ENCODE assay signal across 11 cellular contexts in the genomic region with DNA sequence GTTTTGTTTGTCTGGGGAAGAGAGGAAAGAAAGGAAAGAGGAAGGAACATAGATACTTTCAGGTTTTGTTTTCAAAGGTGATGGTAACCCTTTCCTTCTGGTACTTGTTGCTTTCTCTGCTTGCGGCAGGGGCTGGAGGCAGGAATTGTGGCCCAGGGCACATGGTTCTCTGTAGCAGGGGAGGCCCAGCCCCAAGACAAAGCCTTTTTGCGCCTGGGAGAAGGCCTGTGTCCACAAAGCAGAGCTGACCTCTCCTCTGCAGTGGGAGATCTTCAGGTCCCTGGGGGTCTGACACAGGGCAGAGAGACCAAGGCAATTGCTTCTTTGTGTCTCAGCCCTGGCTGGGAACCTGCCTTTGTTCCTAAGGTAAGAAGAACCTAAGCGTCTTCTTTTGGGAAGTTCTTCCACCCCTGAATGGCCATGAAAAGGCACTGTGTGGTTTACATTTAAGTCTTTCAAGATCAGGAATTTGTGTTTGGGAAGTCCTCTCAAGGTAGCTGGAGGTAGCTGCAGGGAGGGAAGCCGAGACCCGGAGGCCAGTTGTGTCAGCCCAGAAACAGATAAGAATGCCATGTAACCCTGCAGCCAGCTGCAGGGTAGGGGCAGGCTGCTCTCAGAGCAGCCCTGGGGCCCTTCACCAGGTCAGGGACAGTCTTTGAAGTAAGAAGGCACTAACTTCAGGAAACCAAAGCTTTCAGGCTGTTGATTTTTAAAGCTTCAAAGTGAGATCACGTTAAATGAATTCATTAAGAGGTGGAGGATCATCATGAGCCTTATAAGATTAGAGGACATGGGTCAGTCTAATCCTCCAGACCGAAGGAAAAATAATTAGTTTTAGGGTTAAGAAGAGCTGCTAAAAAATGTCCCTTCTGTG.
A peak's percentile ranks its signal among the peaks of the same experiment; 100 is the strongest.
DNase-seq lines count a peak whose midpoint lies in the region; ATAC-seq, FAIRE-seq and TF ChIP-seq lines count a peak whose summit lies in the region.
"Had no signal": no experiment of that assay in that cellular context is flagged by ENCODE, and none has a peak within 500 bp of the region (broad histone marks: within the 10 kb centered on the region; RNA-seq: fewer than 3 reads in every experiment).

No MANE protein-coding gene starts in this region.

- H3K9me3 Mint-ChIP-seq in Caco-2 (ENCODE audit: unreplicated experiment) (no peaks in the 10 kb centered on the region), progenitor cell of endocrine pancreas (ENCODE audit: low read depth) (no peaks in the 10 kb centered on the region)
- H3K9me3 Mint-ChIP-seq: natural killer cell had no signal

- no peak for TF ChIP-seq RAD21 in H1 (IDR thresholded peaks at IDR 0.05 in 1 of 2, conservative IDR thresholded peaks at IDR 0.05 in 1 of 2; ENCODE audit: low read depth in 2 of 2, low read length in 2 of 2)

- 73% methylated on average over 7 of the region's 7 CpGs; no CpG with 5 or more reads in 1 of the 2 experiments for WGBS in H1 (ENCODE audit: extremely low coverage in 1 of 2, insufficient coverage in 1 of 2, insufficient read length in 1 of 2, insufficient replicate concordance in 2 of 2, low coverage in 1 of 2, low lambda C conversion rate in 2 of 2, missing lambda C conversion rate in 1 of 2), 2 experiments

- H4K20me1 ChIP-seq in OCI-LY1 (ENCODE audit: insufficient read depth, low read length) (no peaks in the 10 kb centered on the region), H1 (replicated peaks in 1 of 2; ENCODE audit: control insufficient read depth in 1 of 2, insufficient read depth in 2 of 2, low read length in 2 of 2) (no peaks in the 10 kb centered on the region)

- CTCF ChIA-PET in Caco-2 (lab: Charles Lee): interaction anchor here (1.8 kb wide), 1 partner anchor 287 kb away, joined by 4 read pairs; no protein-coding TSS in a partner anchor
- CTCF ChIA-PET in H1 (lab: Charles Lee; ENCODE audit: partially characterized antibody): interaction anchor here (0.7 to 1.0 kb wide), 2 partner anchors 10 to 23 kb away, joined by 3 read pairs; no protein-coding TSS in a partner anchor

- H3K9ac ChIP-seq in OCI-LY1 (ENCODE audit: low read length) (no peak overlapping the region), H1 (replicated peaks in 1 of 4; ENCODE audit: extremely low read depth in 1 of 4, low read depth in 3 of 4, low read length in 3 of 4) (peak overlapping the region in 1 of 4 experiments; percentile 18; a peak in 1 of 7 replicates)

- H3K27me3 Mint-ChIP-seq in Caco-2 (ENCODE audit: insufficient read depth, unreplicated experiment): no peaks in the 10 kb centered on the region
- no peaks in the 10 kb centered on the region for H3K27me3 Mint-ChIP-seq in progenitor cell of endocrine pancreas

- no peak overlapping the region for H4K91ac ChIP-seq in H1 (replicated peaks; ENCODE audit: insufficient read length, low read length)

- ATAC-seq in GM21526 (IDR thresholded peaks at IDR 0.05; ENCODE audit: low FRiP score, unreplicated experiment) (no peak), GM21723 (IDR thresholded peaks at IDR 0.05; ENCODE audit: unreplicated experiment) (no peak)

- no peak for TF ChIP-seq POLR2A in H1 (IDR thresholded peaks at IDR 0.05; ENCODE audit: control extremely low read depth in 1 of 2, low read depth in 2 of 2, low read length in 2 of 2)

- no peak overlapping the region for H3K4ac ChIP-seq in H1 (replicated peaks; ENCODE audit: insufficient read length, low read depth, low read length)

- no peak overlapping the region for H2BK120ac ChIP-seq in H1 (replicated peaks; ENCODE audit: low read depth, low read length)

- no peak for TF ChIP-seq CTCF in Caco-2 (IDR thresholded peaks at IDR 0.05; ENCODE audit: insufficient read depth in 1 of 2, low read depth in 1 of 2, low read length in 1 of 2, severe bottlenecking in 1 of 2, unreplicated experiment in 1 of 2)
- TF ChIP-seq CTCF in OCI-LY1 (IDR thresholded peaks at IDR 0.05; ENCODE audit: low read length): no peak
- no peak for TF ChIP-seq CTCF in H1 (IDR thresholded peaks at IDR 0.05; ENCODE audit: control extremely low read depth in 1 of 3, insufficient read depth in 1 of 3, low read depth in 1 of 3, low read length in 3 of 3)
- TF ChIP-seq CTCF in progenitor cell of endocrine pancreas (IDR thresholded peaks at IDR 0.05; ENCODE audit: unreplicated experiment): no peak

- no peaks in the 10 kb centered on the region for H3F3A ChIP-seq in OCI-LY1 (ENCODE audit: insufficient read depth, low read length)

- peak overlapping the region; percentile 73; the same call in 1 of the 2 replicates for H2BK12ac ChIP-seq in H1 (ENCODE audit: low read depth, low read length)

- no peaks in the 10 kb centered on the region for H3K9me3 ChIP-seq in Caco-2
- H3K9me3 ChIP-seq in OCI-LY1 (ENCODE audit: low read length): no peaks in the 10 kb centered on the region
- H3K9me3 ChIP-seq in H1 (ENCODE audit: insufficient read depth in 2 of 2, low read depth in 1 of 2, low read length in 1 of 2): no peaks in the 10 kb centered on the region

- DNase-seq in Caco-2 (peak; percentile 79 to 87), H1 (ENCODE audit: low read depth in 1 of 2, low spot score in 2 of 2) (no peak), progenitor cell of endocrine pancreas (ENCODE audit: low spot score, unreplicated experiment) (no peak), midbrain (lab: John Stamatoyannopoulos, UW) (no peak), NCI-H1436 (lab: John Stamatoyannopoulos, UW) (no peak)
- DNase-seq: natural killer cell; stimulated activated naive CD4-positive, alpha-beta T cell had no signal

- H3K4me3 Mint-ChIP-seq in Caco-2 (ENCODE audit: unreplicated experiment) (peak overlapping the region; percentile 43), progenitor cell of endocrine pancreas (ENCODE audit: low read depth) (no peak overlapping the region)
- H3K4me3 Mint-ChIP-seq: natural killer cell had no signal

- H3K4me2 ChIP-seq in OCI-LY1 (ENCODE audit: low read length) (no peak overlapping the region), H1 (ENCODE audit: insufficient read depth in 1 of 2, low read depth in 2 of 2, low read length in 2 of 2) (peak overlapping the region in 1 of 2 experiments; percentile 18; a peak in 1 of 4 replicates)

- H3K9me2 ChIP-seq in OCI-LY1 (ENCODE audit: low read depth, low read length): no peaks in the 10 kb centered on the region

- no peaks in the 10 kb centered on the region for H3K23me2 ChIP-seq in H1 (ENCODE audit: low read depth, low read length)

- no peaks in the 10 kb centered on the region for H3K79me1 ChIP-seq in H1 (ENCODE audit: low read depth, low read length)

- H3K4me3 ChIP-seq in Caco-2 (ENCODE audit: low read depth, low read length) (no peak overlapping the region), OCI-LY1 (ENCODE audit: low read depth, low read length, poor library complexity, severe bottlenecking) (no peak overlapping the region), H1 (ENCODE audit: extremely low read depth in 1 of 4, insufficient read depth in 2 of 4, low read depth in 3 of 4, low read length in 4 of 4) (no peak overlapping the region)

- H4K8ac ChIP-seq in H1 (ENCODE audit: extremely low read depth, insufficient read depth, low read length): no peak overlapping the region

- H3K27me3 ChIP-seq in Caco-2 (replicated peaks; ENCODE audit: control insufficient read depth, insufficient read depth, low read length): no peaks in the 10 kb centered on the region
- no peaks in the 10 kb centered on the region for H3K27me3 ChIP-seq in OCI-LY1 (ENCODE audit: insufficient read depth, low read length)
- H3K27me3 ChIP-seq in H1 (replicated peaks in 1 of 4; ENCODE audit: control insufficient read depth in 3 of 4, extremely low read depth in 1 of 4, insufficient read depth in 3 of 4, low read length in 3 of 4): no peaks in the 10 kb centered on the region

- intact Hi-C loops in Caco-2 (cut with micrococcal nuclease; ENCODE audit: unreplicated experiment): no loop called here

- H3K18ac ChIP-seq in H1 (ENCODE audit: extremely low read depth, low read length): no peak overlapping the region

- no peak for FAIRE-seq in H1 (lab: Jason Lieb, UNC)
- FAIRE-seq: endometrium had no signal

- H2BK15ac ChIP-seq in H1 (ENCODE audit: low read length): no peak overlapping the region

- no peak overlapping the region for H3K56ac ChIP-seq in H1 (replicated peaks; ENCODE audit: insufficient read length, low read depth, low read length)

- H2AFZ ChIP-seq in OCI-LY1 (ENCODE audit: low read length) (no peak overlapping the region), H1 (ENCODE audit: low read length) (no peak overlapping the region)

- peak overlapping the region; percentile 46; the same call in 1 of the 2 replicates for H2AK5ac ChIP-seq in H1 (ENCODE audit: low read depth, low read length)

- H3K14ac ChIP-seq in H1 (ENCODE audit: insufficient read length): no peak overlapping the region

- H2BK20ac ChIP-seq in H1 (ENCODE audit: low read length): no peak overlapping the region

- no peak overlapping the region for H3K23ac ChIP-seq in H1 (ENCODE audit: insufficient read length)

- POLR2A ChIA-PET in Caco-2 (lab: Charles Lee): interaction anchor here (0.7 to 1.3 kb wide), 5 partner anchors 30 to 137 kb away, joined by 3 to 6 read pairs (median 4); no protein-coding TSS in a partner anchor
- POLR2A ChIA-PET in H1 (lab: Charles Lee; ENCODE audit: partially characterized antibody): interaction anchor here (0.9 kb wide), 1 partner anchor 240 kb away, joined by 3 read pairs; no protein-coding TSS in a partner anchor

- H3K27ac Mint-ChIP-seq in Caco-2 (ENCODE audit: unreplicated experiment): peak overlapping the region; percentile 97
- peak overlapping the region; percentile 95 for H3K27ac Mint-ChIP-seq in progenitor cell of endocrine pancreas

- H3K36me3 Mint-ChIP-seq in Caco-2 (ENCODE audit: insufficient read depth, unreplicated experiment): peaks cover 59% of the 10 kb centered on the region
- H3K36me3 Mint-ChIP-seq in progenitor cell of endocrine pancreas (ENCODE audit: insufficient read depth): peaks cover 1% of the 10 kb centered on the region
- H3K36me3 Mint-ChIP-seq: natural killer cell had no signal

- H3K4me1 ChIP-seq in Caco-2 (peaks cover 88% of the 10 kb centered on the region), OCI-LY1 (ENCODE audit: insufficient read depth, low read length, severe bottlenecking) (peaks cover 19% of the 10 kb centered on the region), H1 (replicated peaks in 1 of 4; ENCODE audit: control insufficient read depth in 3 of 4, insufficient read depth in 4 of 4, low read length in 3 of 4) (peaks cover 8 to 22% (median 16%) of the 10 kb centered on the region in 4 experiments)

- BruUV-seq in Caco-2 (replicated peaks; lab: Mats Ljungman, UMichigan): TSS peak; percentile 80

- H3K4me1 Mint-ChIP-seq in Caco-2 (ENCODE audit: low read depth, unreplicated experiment): peaks cover 73% of the 10 kb centered on the region
- peaks cover 36% of the 10 kb centered on the region for H3K4me1 Mint-ChIP-seq in progenitor cell of endocrine pancreas (ENCODE audit: low read depth)

- H3K27ac ChIP-seq in OCI-LY1 (ENCODE audit: low read depth, low read length, poor library complexity, severe bottlenecking) (peak overlapping the region; percentile 12), H1 (ENCODE audit: low read depth, low read length) (peak overlapping the region; percentile 22; the same call in 1 of the 2 replicates)

- no peak overlapping the region for H2BK5ac ChIP-seq in H1 (ENCODE audit: low read depth, low read length)

- H3K36me3 ChIP-seq in Caco-2 (ENCODE audit: control insufficient read depth, insufficient read depth, low read length) (0 out of 2 replicates have a peak, but pooled peaks cover 1% of the 10 kb centered on the region), OCI-LY1 (ENCODE audit: insufficient read depth, low read length) (peaks cover 88% of the 10 kb centered on the region), H1 (ENCODE audit: control insufficient read depth in 2 of 4, insufficient read depth in 4 of 4, low read length in 3 of 4) (no peaks in the 10 kb centered on the region)

- no peak for TF ChIP-seq EP300 in H1 (IDR thresholded peaks at IDR 0.05; ENCODE audit: borderline replicate concordance in 1 of 2, low read depth in 2 of 2, low read length in 2 of 2)

- no peaks in the 10 kb centered on the region for H3K79me2 ChIP-seq in OCI-LY1 (ENCODE audit: insufficient read depth, low read length)
- H3K79me2 ChIP-seq in H1 (ENCODE audit: control insufficient read depth in 1 of 2, insufficient read depth in 2 of 2, low read length in 2 of 2): no peaks in the 10 kb centered on the region

- peak overlapping the region; percentile 1 for H4K5ac ChIP-seq in H1 (ENCODE audit: insufficient read length, low read depth, low read length)

Comparison
In these comparisons a context has a peak if more than half of its experiments do, and no peak if none do; other contexts are left out.
1. DNase-seq: peak in Caco-2 (2 of 2); none in H1 (0 of 2), progenitor cell of endocrine pancreas (single experiment), midbrain (single experiment) and NCI-H1436 (single experiment).